In the genomic region with DNA sequence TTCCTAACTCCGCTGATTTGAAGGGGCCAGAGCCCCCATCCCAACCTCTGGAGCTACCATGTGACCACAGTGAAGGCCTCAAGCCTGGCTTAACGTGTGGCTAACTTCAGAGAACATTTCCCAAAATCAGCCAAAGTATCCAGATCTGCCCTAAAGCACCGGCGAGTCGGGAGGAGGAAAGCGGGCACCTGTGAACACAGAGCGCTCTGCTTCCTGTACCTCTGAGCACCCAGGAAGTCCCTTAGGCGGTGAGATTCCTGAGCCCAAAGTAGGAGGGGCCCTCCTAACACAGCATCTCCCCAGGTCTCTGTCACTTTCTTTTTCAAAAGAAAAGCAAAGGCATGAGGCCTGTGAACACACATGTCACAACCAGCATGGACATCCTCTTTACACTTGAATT, we compare ENCODE assay signal across 1 cellular context.
TF ChIP-seq lines count a peak whose summit lies in the region.

No MANE protein-coding gene starts in this region.

TF ChIP-seq in H1, 55 proteins besides CTCF, POLR2A, EP300 and RAD21:
- no peak for TF ChIP-seq CHD1 (IDR thresholded peaks at IDR 0.05; ENCODE audit: low read depth, low read length)
- TF ChIP-seq HDAC6 (IDR thresholded peaks at IDR 0.05; ENCODE audit: low read depth, low read length), result no peak
- no peak for TF ChIP-seq EZH2 (IDR thresholded peaks at IDR 0.05; ENCODE audit: low read depth, low read length, severe bottlenecking)
- TF ChIP-seq SP4 (IDR thresholded peaks at IDR 0.05; ENCODE audit: low read length), result no peak
- no peak for TF ChIP-seq TEAD4 (IDR thresholded peaks at IDR 0.05; ENCODE audit: low read depth, low read length)
- no peak for TF ChIP-seq HDAC2 (IDR thresholded peaks at IDR 0.05; ENCODE audit: borderline replicate concordance in 1 of 2, low read depth in 2 of 2, low read length in 2 of 2)
- no peak for TF ChIP-seq SUZ12 (IDR thresholded peaks at IDR 0.05; ENCODE audit: low read length)
- no peak for TF ChIP-seq CBX5 (IDR thresholded peaks at IDR 0.05; ENCODE audit: low read depth, low read length)
- TF ChIP-seq KDM1A (IDR thresholded peaks at IDR 0.05; ENCODE audit: borderline replicate concordance, low read length), result no peak
- TF ChIP-seq GABPA (IDR thresholded peaks at IDR 0.05; ENCODE audit: borderline replicate concordance, insufficient read depth, low read length), result no peak
- TF ChIP-seq JUND (IDR thresholded peaks at IDR 0.05; ENCODE audit: low read length), result no peak
- no peak for TF ChIP-seq RNF2 (IDR thresholded peaks at IDR 0.05; ENCODE audit: borderline replicate concordance, low read depth, low read length, missing control alignments, poor library complexity, severe bottlenecking)
- TF ChIP-seq CTBP2 (IDR thresholded peaks at IDR 0.05; ENCODE audit: borderline replicate concordance, insufficient read depth, insufficient read length, low read length), result no peak
- TF ChIP-seq MAFK (IDR thresholded peaks at IDR 0.05; ENCODE audit: low read depth, low read length), result no peak
- no peak for TF ChIP-seq GTF2F1 (IDR thresholded peaks at IDR 0.05; ENCODE audit: borderline replicate concordance, low read depth, low read length)
